ENCODE assay signal across 20 cellular contexts in the genomic region with DNA sequence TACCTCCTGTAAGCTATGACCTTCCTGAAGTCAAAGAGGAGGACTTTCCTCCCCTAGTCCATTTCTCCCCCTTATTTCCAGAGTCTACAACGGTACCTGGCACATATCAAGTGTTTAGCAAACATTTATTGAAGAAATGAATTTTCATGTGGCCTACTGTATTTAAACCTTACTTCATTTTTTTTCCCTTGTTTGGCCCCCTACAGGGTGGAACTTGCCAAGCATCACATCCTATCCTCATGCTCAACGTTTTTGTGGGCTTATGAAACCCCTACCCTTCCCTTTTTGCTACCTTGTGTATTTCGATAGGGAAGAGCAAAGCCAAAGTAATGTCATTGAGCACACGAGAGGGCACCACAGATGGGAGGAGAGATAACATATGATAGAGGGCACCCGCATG.
DNase-seq lines count a peak whose midpoint lies in the region; ATAC-seq and TF ChIP-seq lines count a peak whose summit lies in the region.
"Had no signal": no experiment of that assay in that cellular context is flagged by ENCODE, and none has a peak within 500 bp of the region (broad histone marks: within the 10 kb centered on the region; RNA-seq: fewer than 3 reads in every experiment).

No MANE protein-coding gene starts in this region.

- H4K12ac ChIP-seq in trophoblast cell (ENCODE audit: low read depth, low read length): no peak overlapping the region

- H3K79me2 ChIP-seq in H9 (ENCODE audit: insufficient read depth, low read length) (no peaks in the 10 kb centered on the region), osteoblast (ENCODE audit: insufficient read depth, low read length) (no peaks in the 10 kb centered on the region), trophoblast cell (ENCODE audit: control insufficient read depth, insufficient read depth, low read length, poor library complexity) (no peaks in the 10 kb centered on the region)

- peak; percentile 49; the same call in 2 of the 3 replicates for TF ChIP-seq CTCF in H9 (conservative IDR thresholded peaks at IDR 0.05)
- TF ChIP-seq CTCF in WTC11 (IDR thresholded peaks at IDR 0.05): no peak
- peak; percentile 56 for TF ChIP-seq CTCF in glutamatergic neuron (IDR thresholded peaks at IDR 0.05; ENCODE audit: partially characterized antibody, unreplicated experiment)
- TF ChIP-seq CTCF in osteoblast (IDR thresholded peaks at IDR 0.05; ENCODE audit: extremely low read depth, low read depth, low read length): no peak
- TF ChIP-seq CTCF in foreskin keratinocyte (conservative IDR thresholded peaks at IDR 0.05): no peak

- H3K4me1 Mint-ChIP-seq in H9: peaks cover 40 to 45% of the 10 kb centered on the region in 2 experiments
- H3K4me1 Mint-ChIP-seq in WTC11: peaks cover 58% of the 10 kb centered on the region
- peaks cover 8% of the 10 kb centered on the region for H3K4me1 Mint-ChIP-seq in glutamatergic neuron (ENCODE audit: low read depth, unreplicated experiment)
- H3K4me1 Mint-ChIP-seq: B cell had no signal

- no peaks in the 10 kb centered on the region for H3K9me3 ChIP-seq in H9 (ENCODE audit: control insufficient read depth, low read depth, low read length)
- peaks cover 3% of the 10 kb centered on the region for H3K9me3 ChIP-seq in osteoblast (ENCODE audit: low read depth, low read length)
- no peaks in the 10 kb centered on the region for H3K9me3 ChIP-seq in trophoblast cell (ENCODE audit: insufficient read depth, low read depth, low read length)
- H3K9me3 ChIP-seq: SK-N-SH had no signal

- no peak overlapping the region for H2BK12ac ChIP-seq in H9 (ENCODE audit: insufficient read length, low read depth, low read length)
- H2BK12ac ChIP-seq in trophoblast cell (ENCODE audit: low read length): no peak overlapping the region

- no peak overlapping the region for H3K4ac ChIP-seq in H9 (ENCODE audit: low read depth, low read length)
- H3K4ac ChIP-seq in trophoblast cell (ENCODE audit: low read depth, low read length): no peak overlapping the region

- no CpG with 5 or more reads among the region's 5 CpGs for WGBS in H9 (ENCODE audit: extremely low coverage, insufficient read length, low lambda C conversion rate)
- no CpG with 5 or more reads among the region's 5 CpGs for WGBS in trophoblast cell (ENCODE audit: extremely low coverage, insufficient coverage, insufficient read length)

- no peak overlapping the region for H2BK15ac ChIP-seq in H9 (ENCODE audit: low read depth, low read length)

- no peaks in the 10 kb centered on the region for H3K27me3 Mint-ChIP-seq in H9 (ENCODE audit: low read depth)
- no peaks in the 10 kb centered on the region for H3K27me3 Mint-ChIP-seq in WTC11 (ENCODE audit: low read depth)
- no peaks in the 10 kb centered on the region for H3K27me3 Mint-ChIP-seq in glutamatergic neuron (ENCODE audit: unreplicated experiment)
- H3K27me3 Mint-ChIP-seq: B cell had no signal

- H2BK120ac ChIP-seq in H9 (ENCODE audit: low read depth, low read length, poor library complexity, severe bottlenecking) (no peak overlapping the region), trophoblast cell (ENCODE audit: insufficient read depth, low read length, poor library complexity) (no peak overlapping the region)

- H3K27ac ChIP-seq in H9 (ENCODE audit: insufficient read length, low read depth, low read length) (no peak overlapping the region), osteoblast (ENCODE audit: low read depth, low read length) (no peak overlapping the region), trophoblast cell (ENCODE audit: low read depth, low read length) (no peak overlapping the region), substantia nigra (ENCODE audit: low read depth, low read length, poor library complexity, severe bottlenecking) (no peak overlapping the region), foreskin keratinocyte (no peak overlapping the region)
- H3K27ac ChIP-seq: KMS-11 had no signal

- H4K20me1 ChIP-seq in H9 (ENCODE audit: control insufficient read depth, insufficient read depth, insufficient read length): no peaks in the 10 kb centered on the region
- H4K20me1 ChIP-seq in osteoblast (ENCODE audit: insufficient read depth, low read length): no peaks in the 10 kb centered on the region

- H3K4me3 Mint-ChIP-seq in H9 (no peak overlapping the region), WTC11 (no peak overlapping the region), glutamatergic neuron (ENCODE audit: unreplicated experiment) (no peak overlapping the region)
- H3K4me3 Mint-ChIP-seq: B cell had no signal

- H3K27ac Mint-ChIP-seq in H9 (peak overlapping the region in 1 of 3 experiments; percentile 65; a peak in 2 of 7 replicates), WTC11 (no peak overlapping the region; the same call in 1 of the 2 replicates), glutamatergic neuron (ENCODE audit: unreplicated experiment) (no peak overlapping the region)
- H3K27ac Mint-ChIP-seq: B cell had no signal

- H3K4me2 ChIP-seq in H9 (ENCODE audit: insufficient read depth, insufficient read length, low read length): no peak overlapping the region
- no peak overlapping the region for H3K4me2 ChIP-seq in osteoblast (ENCODE audit: insufficient read depth, low read length)
- H3K4me2 ChIP-seq in trophoblast cell (ENCODE audit: low read length): no peak overlapping the region
- H3K4me2 ChIP-seq: KMS-11, SK-N-SH had no signal

- H3K18ac ChIP-seq in H9 (ENCODE audit: insufficient read length, low read depth, low read length) (no peak overlapping the region), trophoblast cell (ENCODE audit: low read length) (no peak overlapping the region)

- peaks cover 7% of the 10 kb centered on the region; the same call in 1 of the 2 replicates for H3K4me1 ChIP-seq in H9 (ENCODE audit: insufficient read depth, low read length)
- H3K4me1 ChIP-seq in osteoblast (ENCODE audit: insufficient read depth, low read length): no peaks in the 10 kb centered on the region
- peaks cover 0 to 2% of the 10 kb centered on the region in 2 experiments for H3K4me1 ChIP-seq in trophoblast cell (ENCODE audit: control insufficient read depth in 1 of 2, insufficient read depth in 2 of 2, low read length in 2 of 2)
- no peaks in the 10 kb centered on the region for H3K4me1 ChIP-seq in foreskin keratinocyte

- H3K23ac ChIP-seq in H9 (ENCODE audit: insufficient read length, low read depth, low read length) (no peak overlapping the region), trophoblast cell (ENCODE audit: low read length) (no peak overlapping the region)

- peaks cover 2% of the 10 kb centered on the region for H3K23me2 ChIP-seq in H9 (ENCODE audit: insufficient read length, low read depth, low read length, poor library complexity, severe bottlenecking)

- H3K14ac ChIP-seq in H9 (ENCODE audit: insufficient read depth, low read length) (no peak overlapping the region), trophoblast cell (ENCODE audit: low read length) (no peak overlapping the region)

- H3K56ac ChIP-seq in H9 (ENCODE audit: insufficient read length, low read depth, low read length): no peak overlapping the region

- H3K4me3 ChIP-seq in osteoblast (ENCODE audit: insufficient read depth, low read length) (no peak overlapping the region), trophoblast cell (ENCODE audit: low read depth, low read length) (no peak overlapping the region)
- H3K4me3 ChIP-seq: GM12878 had no signal

- no peaks in the 10 kb centered on the region for H3K27me3 ChIP-seq in H9 (ENCODE audit: insufficient read depth, low read length)
- no peaks in the 10 kb centered on the region for H3K27me3 ChIP-seq in osteoblast (ENCODE audit: insufficient read depth, low read length)
- no peaks in the 10 kb centered on the region for H3K27me3 ChIP-seq in trophoblast cell (ENCODE audit: insufficient read depth, low read length)
- H3K27me3 ChIP-seq in foreskin keratinocyte: no peaks in the 10 kb centered on the region

- no peak overlapping the region for H2BK20ac ChIP-seq in H9 (ENCODE audit: low read depth, low read length, poor library complexity, severe bottlenecking)

- H3K9ac ChIP-seq in H9 (ENCODE audit: extremely low read depth, insufficient read length, low read length): no peak overlapping the region
- no peak overlapping the region for H3K9ac ChIP-seq in trophoblast cell (ENCODE audit: low read length)
- H3K9ac ChIP-seq: KMS-11, SK-N-SH had no signal

- DNase-seq in H9: no peak
- no peak for DNase-seq in WTC11 (ENCODE audit: low spot score)
- no peak for DNase-seq in glutamatergic neuron
- peak; percentile 6 for DNase-seq in osteoblast (ENCODE audit: insufficient read length, low spot score, missing footprints)
- no peak for DNase-seq in trophoblast cell
- no peak for DNase-seq in substantia nigra (lab: John Stamatoyannopoulos, UW)
- no peak for DNase-seq in foreskin keratinocyte
- DNase-seq: DMS79 treated with DMSO at 0.1 percent for 48 hours; NCI-H1105; NCI-H2029 treated with DMSO at 0.1 percent for 48 hours; NCI-H2171; NCI-H345; NCI-H774; NK-92 treated with Interleukin-12 subunit alpha and Interleukin-12 subunit beta, amount 100 ng/mL, for 24 hours; SIG-M5; SK-N-SH had no signal

- no peak overlapping the region for H4K5ac ChIP-seq in H9 (ENCODE audit: insufficient read length, low read depth, low read length)

- H3K36me3 Mint-ChIP-seq in H9 (ENCODE audit: insufficient read depth in 1 of 3, low read depth in 3 of 3) (peaks cover 0 to 24% (median 6%) of the 10 kb centered on the region in 3 experiments; a peak in 5 of 7 replicates), WTC11 (peaks cover 9% of the 10 kb centered on the region), glutamatergic neuron (ENCODE audit: unreplicated experiment) (no peaks in the 10 kb centered on the region)

- H2AK5ac ChIP-seq in H9 (ENCODE audit: insufficient read length, low read length): no peak overlapping the region
- no peak overlapping the region for H2AK5ac ChIP-seq in trophoblast cell (ENCODE audit: low read length)

- H2BK5ac ChIP-seq in H9 (ENCODE audit: insufficient read length, low read length) (no peak overlapping the region), trophoblast cell (ENCODE audit: low read depth, low read length, poor library complexity) (no peak overlapping the region)

- POLR2A ChIA-PET in WTC11 (lab: Charles Lee): no interaction called here

- CTCF ChIA-PET in WTC11 (lab: Charles Lee): no interaction called here

- H4K8ac ChIP-seq in H9 (replicated peaks; ENCODE audit: insufficient read length, low read depth, low read length) (no peak overlapping the region), trophoblast cell (ENCODE audit: low read depth, low read length) (no peak overlapping the region)

- ATAC-seq in WTC11 (no peak), HG03442 (IDR thresholded peaks at IDR 0.05; ENCODE audit: unreplicated experiment) (no peak), foreskin keratinocyte (no peak)
- ATAC-seq: GM12878 had no signal

- H3K9me3 Mint-ChIP-seq in H9 (no peaks in the 10 kb centered on the region; a peak in 3 of 5 replicates), WTC11 (peaks cover 10% of the 10 kb centered on the region), glutamatergic neuron (ENCODE audit: unreplicated experiment) (no peaks in the 10 kb centered on the region)

- H4K91ac ChIP-seq in H9 (ENCODE audit: insufficient read length, low read depth, low read length) (no peak overlapping the region), trophoblast cell (ENCODE audit: low read depth, low read length) (no peak overlapping the region)

- H3T11ph ChIP-seq in H9 (ENCODE audit: low read length): no peak overlapping the region

- H3K36me3 ChIP-seq in osteoblast (ENCODE audit: insufficient read depth, low read length) (no peaks in the 10 kb centered on the region), trophoblast cell (ENCODE audit: control insufficient read depth in 1 of 2, insufficient read depth in 2 of 2, low read length in 2 of 2) (no peaks in the 10 kb centered on the region)

- no peaks in the 10 kb centered on the region for H3K79me1 ChIP-seq in H9 (ENCODE audit: insufficient read depth, low read depth, low read length, poor library complexity, severe bottlenecking)
- H3K79me1 ChIP-seq in trophoblast cell (ENCODE audit: low read length): no peaks in the 10 kb centered on the region

- no peak overlapping the region for H2AFZ ChIP-seq in H9 (ENCODE audit: low read length)
- no peak overlapping the region for H2AFZ ChIP-seq in osteoblast (ENCODE audit: low read length)
- H2AFZ ChIP-seq in trophoblast cell (ENCODE audit: insufficient read depth, low read length, poor library complexity): no peak overlapping the region

Comparison
In these comparisons a context has a peak if more than half of its experiments do, and no peak if none do; other contexts are left out.
1. CTCF ChIP-seq: peak in H9 (single experiment) and glutamatergic neuron (single experiment); none in WTC11 (single experiment), osteoblast (single experiment) and foreskin keratinocyte (single experiment).